In genomic region chr10:18226336-18226735, GRCh38 we compare ENCODE assay signal across 29 cellular contexts.
"Had no signal": no experiment of that assay in that cellular context is flagged by ENCODE, and none has a peak within 500 bp of the region (broad histone marks: within the 10 kb centered on the region; RNA-seq: fewer than 3 reads in every experiment).

No MANE protein-coding gene starts in this region.

- H3K4me3 Mint-ChIP-seq: activated CD4-positive, alpha-beta memory T cell treated with anti-CD3 and anti-CD28 coated beads for 36 hours; activated CD4-positive, alpha-beta T cell treated with anti-CD3 and anti-CD28 coated beads for 36 hours; activated CD4-positive, alpha-beta T cell treated with anti-CD3 and anti-CD28 coated beads, Interleukin-2, amount 10 ng/mL, durations not matched to agents 24 days and 14 days; activated CD8-positive, alpha-beta memory T cell treated with anti-CD3 and anti-CD28 coated beads, Interleukin-2, amount 10 ng/mL, durations not matched to agents 7 days and 5 days; activated CD8-positive, alpha-beta T cell treated with anti-CD3 and anti-CD28 coated beads, Interleukin-2, amount 10 ng/mL, durations not matched to agents 7 days and 5 days; activated naive CD4-positive, alpha-beta T cell treated with anti-CD3 and anti-CD28 coated beads, Interleukin-2, amount 10 ng/mL, durations not matched to agents 7 days and 5 days; activated naive CD8-positive, alpha-beta T cell treated with anti-CD3 and anti-CD28 coated beads, Interleukin-2, amount 10 ng/mL, durations not matched to agents 7 days and 5 days; brain had no signal

- H3K27me3 Mint-ChIP-seq: activated CD4-positive, alpha-beta T cell treated with anti-CD3 and anti-CD28 coated beads, Interleukin-2, amount 10 ng/mL, durations not matched to agents 24 days and 14 days; activated CD8-positive, alpha-beta memory T cell treated with anti-CD3 and anti-CD28 coated beads, Interleukin-2, amount 10 ng/mL, durations not matched to agents 7 days and 5 days; activated naive CD4-positive, alpha-beta T cell treated with anti-CD3 and anti-CD28 coated beads, Interleukin-2, amount 10 ng/mL, durations not matched to agents 7 days and 5 days; activated naive CD8-positive, alpha-beta T cell treated with anti-CD3 and anti-CD28 coated beads, Interleukin-2, amount 10 ng/mL, durations not matched to agents 7 days and 5 days had no signal

- H3K4me1 Mint-ChIP-seq: activated CD4-positive, alpha-beta T cell treated with anti-CD3 and anti-CD28 coated beads for 36 hours; activated CD4-positive, alpha-beta T cell treated with anti-CD3 and anti-CD28 coated beads, Interleukin-2, amount 10 ng/mL, durations not matched to agents 24 days and 14 days; activated CD8-positive, alpha-beta memory T cell treated with anti-CD3 and anti-CD28 coated beads, Interleukin-2, amount 10 ng/mL, durations not matched to agents 7 days and 5 days; activated naive CD4-positive, alpha-beta T cell treated with anti-CD3 and anti-CD28 coated beads, Interleukin-2, amount 10 ng/mL, durations not matched to agents 7 days and 5 days; activated naive CD8-positive, alpha-beta T cell treated with anti-CD3 and anti-CD28 coated beads, Interleukin-2, amount 10 ng/mL, durations not matched to agents 7 days and 5 days; brain had no signal

- ATAC-seq: activated CD4-positive, alpha-beta T cell treated with anti-CD3 and anti-CD28 coated beads for 36 hours; activated CD8-positive, alpha-beta memory T cell treated with anti-CD3 and anti-CD28 coated beads, Interleukin-2, amount 10 ng/mL, durations not matched to agents 7 days and 5 days; activated CD8-positive, alpha-beta T cell treated with anti-CD3 and anti-CD28 coated beads, Interleukin-2, amount 10 ng/mL, durations not matched to agents 7 days and 5 days; activated naive CD4-positive, alpha-beta T cell treated with anti-CD3 and anti-CD28 coated beads, Interleukin-2, amount 50 U/mL, for 72 hours; esophagus mucosa; foreskin keratinocyte; gastrocnemius medialis; heart left ventricle had no signal

- H3K4me1 ChIP-seq: breast epithelium, colonic mucosa, gastrocnemius medialis had no signal

- H3K27ac Mint-ChIP-seq: activated CD4-positive, alpha-beta memory T cell treated with anti-CD3 and anti-CD28 coated beads for 36 hours; activated CD4-positive, alpha-beta T cell treated with anti-CD3 and anti-CD28 coated beads for 36 hours; activated CD4-positive, alpha-beta T cell treated with anti-CD3 and anti-CD28 coated beads, Interleukin-2, amount 10 ng/mL, durations not matched to agents 24 days and 14 days; activated CD8-positive, alpha-beta memory T cell treated with anti-CD3 and anti-CD28 coated beads, Interleukin-2, amount 10 ng/mL, durations not matched to agents 7 days and 5 days; activated CD8-positive, alpha-beta T cell treated with anti-CD3 and anti-CD28 coated beads, Interleukin-2, amount 10 ng/mL, durations not matched to agents 7 days and 5 days; activated naive CD4-positive, alpha-beta T cell treated with anti-CD3 and anti-CD28 coated beads, Interleukin-2, amount 10 ng/mL, durations not matched to agents 7 days and 5 days; activated naive CD4-positive, alpha-beta T cell treated with anti-CD3 and anti-CD28 coated beads, Interleukin-2, amount 50 U/mL, for 72 hours; activated naive CD8-positive, alpha-beta T cell treated with anti-CD3 and anti-CD28 coated beads, Interleukin-2, amount 10 ng/mL, durations not matched to agents 7 days and 5 days; brain had no signal

- H3K27ac ChIP-seq: ascending aorta, breast epithelium, colonic mucosa, foreskin keratinocyte, gastrocnemius medialis, heart left ventricle had no signal

- H3K9me3 Mint-ChIP-seq: activated CD4-positive, alpha-beta memory T cell treated with anti-CD3 and anti-CD28 coated beads for 36 hours; activated CD4-positive, alpha-beta T cell treated with anti-CD3 and anti-CD28 coated beads, Interleukin-2, amount 10 ng/mL, durations not matched to agents 24 days and 14 days; activated naive CD4-positive, alpha-beta T cell treated with anti-CD3 and anti-CD28 coated beads, Interleukin-2, amount 10 ng/mL, durations not matched to agents 7 days and 5 days; activated naive CD4-positive, alpha-beta T cell treated with anti-CD3 and anti-CD28 coated beads, Interleukin-2, amount 50 U/mL, for 72 hours; activated naive CD8-positive, alpha-beta T cell treated with anti-CD3 and anti-CD28 coated beads, Interleukin-2, amount 10 ng/mL, durations not matched to agents 7 days and 5 days; brain had no signal

- H3K27me3 ChIP-seq: ascending aorta, breast epithelium, cardiac muscle cell, colonic mucosa, foreskin keratinocyte, gastrocnemius medialis, heart left ventricle had no signal

- DNase-seq: activated CD4-positive, alpha-beta memory T cell treated with anti-CD3 and anti-CD28 coated beads for 36 hours; activated CD4-positive, alpha-beta T cell treated with anti-CD3 and anti-CD28 coated beads for 36 hours; activated CD4-positive, alpha-beta T cell treated with anti-CD3 and anti-CD28 coated beads, Interleukin-2, amount 10 ng/mL, durations not matched to agents 24 days and 14 days; activated CD4-positive, CD25-positive, alpha-beta regulatory T cell; activated CD4-positive, CD25-positive, alpha-beta regulatory T cell treated with anti-CD3 and anti-CD28 coated beads, Interleukin-2, amount 50 U/mL, for 72 hours; activated CD8-positive, alpha-beta memory T cell treated with anti-CD3 and anti-CD28 coated beads, Interleukin-2, amount 10 ng/mL, durations not matched to agents 7 days and 5 days; activated CD8-positive, alpha-beta memory T cell treated with anti-CD3 and anti-CD28 coated beads, Interleukin-2, amount 50 U/mL, for 4 hours; activated CD8-positive, alpha-beta T cell treated with anti-CD3 and anti-CD28 coated beads, Interleukin-2, amount 10 ng/mL, durations not matched to agents 7 days and 5 days; activated gamma-delta T cell; activated naive CD4-positive, alpha-beta T cell; activated naive CD4-positive, alpha-beta T cell treated with anti-CD3 and anti-CD28 coated beads, Interleukin-2, amount 10 ng/mL, durations not matched to agents 7 days and 5 days; activated naive CD8-positive, alpha-beta T cell treated with anti-CD3 and anti-CD28 coated beads, Interleukin-2, amount 10 ng/mL, durations not matched to agents 7 days and 5 days; activated T-cell treated with anti-CD3 and anti-CD28 coated beads, Interleukin-2, amount 50 U/mL, for 1 hour; activated T-cell treated with anti-CD3 and anti-CD28 coated beads, Interleukin-2, amount 50 U/mL, for 48 hours; central memory CD4-positive, alpha-beta T cell; cerebellar nuclear complex; colonic mucosa; effector CD8-positive, alpha-beta T cell; foreskin keratinocyte; gastrocnemius medialis; glutamatergic neuron; heart left ventricle; T-helper 2 cell had no signal

- H3K9me3 ChIP-seq: ascending aorta, breast epithelium, colonic mucosa, gastrocnemius medialis, heart left ventricle had no signal

- H3K4me3 ChIP-seq: ascending aorta, breast epithelium, cardiac muscle cell, colonic mucosa, gastrocnemius medialis, heart left ventricle had no signal

- H3K36me3 Mint-ChIP-seq: activated CD4-positive, alpha-beta memory T cell treated with anti-CD3 and anti-CD28 coated beads for 36 hours; activated CD8-positive, alpha-beta memory T cell treated with anti-CD3 and anti-CD28 coated beads, Interleukin-2, amount 10 ng/mL, durations not matched to agents 7 days and 5 days; activated naive CD4-positive, alpha-beta T cell treated with anti-CD3 and anti-CD28 coated beads, Interleukin-2, amount 10 ng/mL, durations not matched to agents 7 days and 5 days; activated naive CD4-positive, alpha-beta T cell treated with anti-CD3 and anti-CD28 coated beads, Interleukin-2, amount 50 U/mL, for 72 hours; activated naive CD8-positive, alpha-beta T cell treated with anti-CD3 and anti-CD28 coated beads, Interleukin-2, amount 10 ng/mL, durations not matched to agents 7 days and 5 days; brain had no signal

- H3K36me3 ChIP-seq: ascending aorta, breast epithelium, colonic mucosa, gastrocnemius medialis, heart left ventricle had no signal
